In the genomic region with DNA sequence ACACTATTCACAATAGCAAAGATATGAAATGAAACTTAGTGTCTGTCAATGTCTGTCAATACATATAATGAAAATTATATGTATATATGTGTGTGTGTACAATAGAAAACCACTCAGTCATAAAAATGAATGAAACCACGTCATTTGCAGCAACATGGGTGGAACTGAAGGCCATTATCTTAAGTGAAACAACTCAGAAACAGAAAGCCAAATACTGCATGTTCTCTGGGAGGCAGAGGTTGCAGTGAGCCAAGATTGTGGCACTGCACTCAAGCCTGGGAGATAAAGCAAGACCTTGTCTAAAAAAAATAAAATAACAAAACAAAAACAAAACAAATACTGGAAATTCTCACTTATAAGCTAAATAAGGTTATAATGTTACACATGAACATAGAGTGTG, we compare ENCODE assay signal across 17 cellular contexts. TPM values are rescaled to one million over a fixed set of nuclear protein-coding genes. Genes with fewer than 3 reads are reported as not detected.
"Had no signal": no experiment of that assay in that cellular context is flagged by ENCODE, and none has a peak within 500 bp of the region (broad histone marks: within the 10 kb centered on the region; RNA-seq: fewer than 3 reads in every experiment).

No MANE protein-coding gene starts in this region.

- H3K9me3 ChIP-seq: esophagus squamous epithelium, psoas muscle, thoracic aorta, transverse colon had no signal

- ATAC-seq: effector memory CD8-positive, alpha-beta T cell; foreskin keratinocyte; naive thymus-derived CD4-positive, alpha-beta T cell; psoas muscle; sciatic nerve; stimulated activated naive B cell treated with anti-CD40 and anti-IgM and Interleukin-4, amounts not matched to agents 10 μg/mL and 1 μg/mL and 100 μg/mL, for 72 hours; stimulated activated naive CD8-positive, alpha-beta T cell treated with anti-CD3 and anti-CD28 coated beads, Interleukin-15, amount 100 ng/mL, for 72 hours had no signal

- DNase-seq: effector memory CD8-positive, alpha-beta T cell; esophagus squamous epithelium; foreskin keratinocyte; naive thymus-derived CD4-positive, alpha-beta T cell; nephron progenitor cell; psoas muscle; retina; spleen; stimulated activated CD4-positive, alpha-beta T cell treated with anti-CD3 and anti-CD28 coated beads, Interleukin-15, amount 100 ng/mL, for 24 hours; stimulated activated CD4-positive, alpha-beta T cell treated with anti-CD3 and anti-CD28 coated beads, Interleukin-2, amount 100 ng/mL, for 24 hours; stimulated activated CD4-positive, alpha-beta T cell treated with anti-CD3 and anti-CD28 coated beads, Interleukin-4, amount 100 ng/mL, for 4 hours; stimulated activated naive B cell treated with anti-CD40 and anti-IgM and Interleukin-4, amounts not matched to agents 10 μg/mL and 1 μg/mL and 100 μg/mL, for 72 hours; stimulated activated naive CD8-positive, alpha-beta T cell treated with anti-CD3 and anti-CD28 coated beads, Interleukin-15, amount 100 ng/mL, for 72 hours; transverse colon had no signal

- H3K4me3 ChIP-seq: esophagus squamous epithelium, psoas muscle, spleen, thoracic aorta, transverse colon had no signal

- H3K27ac ChIP-seq: epithelial cell of prostate, esophagus squamous epithelium, foreskin keratinocyte, psoas muscle, spleen, thoracic aorta, transverse colon had no signal

- H3K27me3 ChIP-seq: esophagus squamous epithelium, foreskin keratinocyte, spleen, transverse colon had no signal

- H3K4me1 ChIP-seq: esophagus squamous epithelium, psoas muscle, spleen, transverse colon had no signal

- H3K36me3 ChIP-seq: esophagus squamous epithelium, spleen, thoracic aorta, transverse colon had no signal

RNA-seq across cellular contexts. Expression of a gene that starts 16.7 kb away (rescaled TPM):
- total RNA-seq: thoracic aorta had no signal
- polyA plus RNA-seq: naive thymus-derived CD4-positive, alpha-beta T cell had no signal
